In genomic region chr13:41132512-41133152, GRCh38 we compare ENCODE assay signal across 8 cellular contexts. TPM values are rescaled to one million over a fixed set of nuclear protein-coding genes. Genes with fewer than 3 reads are reported as not detected.
A peak's percentile ranks its signal among the peaks of the same experiment; 100 is the strongest.
DNase-seq lines count a peak whose midpoint lies in the region; ATAC-seq and TF ChIP-seq lines count a peak whose summit lies in the region.

TSS of gene KBTBD6 (minus strand) at chr13:41132802. CDS start at chr13:41132511, 291 bp downstream.

- H3K4me1 ChIP-seq in left ventricle myocardium inferior (peaks cover 58% of the 10 kb centered on the region), upper lobe of right lung (peaks cover 26% of the 10 kb centered on the region)

- H3K27ac Mint-ChIP-seq in T-helper 17 cell, result peak within 1 kb of the TSS; percentile 95

- no peaks in the 10 kb centered on the region for H3K36me3 ChIP-seq in left ventricle myocardium inferior
- no peaks in the 10 kb centered on the region for H3K36me3 ChIP-seq in upper lobe of right lung

- peak within 1 kb of the TSS; percentile 98 for H3K4me3 Mint-ChIP-seq in T-helper 17 cell

- DNase-seq in NCI-H1694 treated with DMSO at 0.1 percent for 48 hours (lab: John Stamatoyannopoulos, UW) (peak; percentile 96), T-helper 17 cell (peak; percentile 82 to 86 (median 82)), left ventricle myocardium inferior (peak; percentile 96), posterior vena cava (ENCODE audit: low spot score) (peak; percentile 99), upper lobe of right lung (peak; percentile 98)

- H3K4me1 Mint-ChIP-seq in T-helper 17 cell, result peaks cover 26% of the 10 kb centered on the region

- H3K27ac ChIP-seq in angular gyrus (ENCODE audit: low read depth, low read length), result peak within 1 kb of the TSS; percentile 85
- H3K27ac ChIP-seq in left ventricle myocardium inferior (replicated peaks), result peak within 1 kb of the TSS; percentile 93
- H3K27ac ChIP-seq in upper lobe of right lung, result peak within 1 kb of the TSS; percentile 65

- intact Hi-C loops in left ventricle myocardium inferior (cut with micrococcal nuclease), result loop anchor here (5.0 kb wide), 1 partner anchor 60 kb away; the partner anchor contains the start of gene KBTBD7
- intact Hi-C loops in posterior vena cava (cut with DNase I), result no loop called here
- intact Hi-C loops in upper lobe of right lung (cut with DNase I), result no loop called here

- H3K4me3 ChIP-seq in left ventricle myocardium inferior, result peak within 1 kb of the TSS; percentile 87
- H3K4me3 ChIP-seq in upper lobe of right lung, result peak within 1 kb of the TSS; percentile 79

- no peaks in the 10 kb centered on the region for H3K9me3 ChIP-seq in T-helper 17 cell (ENCODE audit: control insufficient read depth, low read length, poor library complexity, severe bottlenecking)
- H3K9me3 ChIP-seq in left ventricle myocardium inferior (replicated peaks), result no peaks in the 10 kb centered on the region
- no peaks in the 10 kb centered on the region for H3K9me3 ChIP-seq in upper lobe of right lung

- H3K36me3 Mint-ChIP-seq in T-helper 17 cell (ENCODE audit: low read depth), result peaks cover 2% of the 10 kb centered on the region

- H3K27me3 ChIP-seq in left ventricle myocardium inferior (ENCODE audit: low read depth), result no peaks in the 10 kb centered on the region
- H3K27me3 ChIP-seq in upper lobe of right lung, result no peaks in the 10 kb centered on the region

- TF ChIP-seq CTCF in left ventricle myocardium inferior (IDR thresholded peaks at IDR 0.05; ENCODE audit: borderline replicate concordance) (no peak), upper lobe of right lung (IDR thresholded peaks at IDR 0.05) (no peak)

- H3K27me3 Mint-ChIP-seq in T-helper 17 cell, result no peaks in the 10 kb centered on the region

- peak; percentile 90 for ATAC-seq in GM18499 (IDR thresholded peaks at IDR 0.05; ENCODE audit: insufficient read depth, unreplicated experiment)
- ATAC-seq in HG02938 (IDR thresholded peaks at IDR 0.05; ENCODE audit: unreplicated experiment), result peak; percentile 96
- ATAC-seq in T-helper 17 cell, result peak; percentile 97
- ATAC-seq in upper lobe of right lung, result peak; percentile 100

RNA-seq across cellular contexts. Expression of gene KBTBD6, which starts in this region (rescaled TPM):
- total RNA-seq in T-helper 17 cell (1 to 10 TPM; 4.7 to 4.9 TPM), left ventricle myocardium inferior (5.3 TPM), posterior vena cava (1 to 10 TPM; 6.0 to 6.9 TPM), upper lobe of right lung (5.7 TPM)

Comparison
In these comparisons a context has a peak if more than half of its experiments do, and no peak if none do; other contexts are left out.
1. Peak in every context shown above with its lines: DNase-seq, ATAC-seq, H3K4me3 ChIP-seq and H3K27ac ChIP-seq.